16 cellular contexts compared by ENCODE assay signal in the genomic region with DNA sequence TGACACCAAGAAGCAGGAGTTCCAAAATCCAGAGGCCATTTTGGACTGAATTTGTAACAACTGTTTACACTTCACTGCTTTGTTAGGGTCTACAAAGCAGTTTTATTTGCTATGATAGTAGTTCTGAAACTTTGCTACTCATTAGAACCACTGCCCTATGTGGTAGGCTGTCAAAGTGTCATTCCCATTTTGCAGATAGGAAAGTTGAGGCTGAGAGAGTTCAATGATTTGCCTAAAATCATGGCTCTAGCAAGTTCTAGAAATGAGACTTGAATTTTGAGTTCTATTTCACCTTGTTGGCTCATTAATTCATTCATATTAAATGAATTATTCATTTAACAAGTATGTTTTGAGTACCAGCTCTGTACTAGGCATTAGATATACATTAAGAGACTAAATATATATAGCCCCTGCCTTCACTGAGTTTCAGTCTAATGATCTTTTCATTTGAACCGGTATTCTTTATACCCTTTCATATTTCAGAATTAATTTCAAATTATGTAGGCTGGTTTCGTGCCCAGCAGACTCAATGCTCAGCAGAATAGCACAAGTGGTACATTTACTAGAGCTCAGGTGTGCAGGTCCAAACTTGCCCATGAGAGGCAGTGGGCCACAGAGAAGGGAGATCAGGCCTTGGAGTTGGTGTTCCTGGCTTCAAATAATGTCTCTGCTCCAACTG.
A peak's percentile ranks its signal among the peaks of the same experiment; 100 is the strongest.
DNase-seq lines count a peak whose midpoint lies in the region; ATAC-seq, FAIRE-seq and TF ChIP-seq lines count a peak whose summit lies in the region.
"Had no signal": no experiment of that assay in that cellular context is flagged by ENCODE, and none has a peak within 500 bp of the region (broad histone marks: within the 10 kb centered on the region; RNA-seq: fewer than 3 reads in every experiment).

No MANE protein-coding gene starts in this region.

- H3K9me3 ChIP-seq in A549 (no peaks in the 10 kb centered on the region), parathyroid adenoma (ENCODE audit: control insufficient read depth, low read length) (no peaks in the 10 kb centered on the region)

- peaks cover 2% of the 10 kb centered on the region for H3K79me2 ChIP-seq in parathyroid adenoma

- no peaks in the 10 kb centered on the region for H3K27me3 ChIP-seq in parathyroid adenoma (ENCODE audit: control insufficient read depth, insufficient read depth, low read length)

- H3K9ac ChIP-seq in parathyroid adenoma: no peak overlapping the region

- DNase-seq in A549 (ENCODE audit: low read depth in 1 of 2, low spot score in 1 of 2): no peak
- DNase-seq in NCI-H1105 treated with DMSO at 0.1 percent for 48 hours (lab: John Stamatoyannopoulos, UW): peak; percentile 65
- DNase-seq in coronary artery (ENCODE audit: low spot score): no peak
- no peak for DNase-seq in GM12891 (ENCODE audit: insufficient read length, low spot score)
- no peak for DNase-seq in type B pancreatic cell (ENCODE audit: extremely low spot score, unreplicated experiment)
- DNase-seq: activated CD8-positive, alpha-beta memory T cell treated with anti-CD3 and anti-CD28 coated beads, Interleukin-2, amount 10 ng/mL, durations not matched to agents 7 days and 5 days; activated naive CD4-positive, alpha-beta T cell treated with anti-CD3 and anti-CD28 coated beads, Interleukin-2, amount 50 U/mL, for 16 hours; OCI-M1; stimulated activated naive CD4-positive, alpha-beta T cell treated with Interleukin-2 at 50 U/mL for 16 hours had no signal

- CTCF ChIA-PET in A549 (lab: Yijun Ruan, JAX): interaction anchor here (1.2 to 2.1 kb wide), 3 partner anchors 18 to 122 kb away, joined by 3 to 5 read pairs (median 5); no protein-coding TSS in a partner anchor

- H3K4me1 ChIP-seq in A549 (peaks cover 91% of the 10 kb centered on the region), parathyroid adenoma (peaks cover 11% of the 10 kb centered on the region)

- TF ChIP-seq POLR2A in A549 (IDR thresholded peaks at IDR 0.05; ENCODE audit: low read length): no peak
- TF ChIP-seq POLR2A in GM12891 (IDR thresholded peaks at IDR 0.05; ENCODE audit: low read depth, low read length): no peak

- 97% methylated on average over 2 of the region's 2 CpGs for WGBS in A549 (ENCODE audit: missing lambda C conversion rate)

- H3K4me3 Mint-ChIP-seq in type B pancreatic cell: no peak overlapping the region
- H3K4me3 Mint-ChIP-seq: activated CD8-positive, alpha-beta memory T cell treated with anti-CD3 and anti-CD28 coated beads, Interleukin-2, amount 10 ng/mL, durations not matched to agents 7 days and 5 days; central memory CD8-positive, alpha-beta T cell; WTC11 had no signal

- no peak for FAIRE-seq in A549 (lab: Jason Lieb, UNC)
- no peak for FAIRE-seq in GM12891 (lab: Jason Lieb, UNC)
- FAIRE-seq: H54 had no signal

- H3K27ac ChIP-seq in A549: peak overlapping the region; percentile 83 to 84
- H3K27ac ChIP-seq in coronary artery: peak overlapping the region; percentile 53 to 92
- peak overlapping the region; percentile 54 for H3K27ac ChIP-seq in parathyroid adenoma

- no peak for TF ChIP-seq EP300 in A549 (IDR thresholded peaks at IDR 0.05)

- no peaks in the 10 kb centered on the region for H3K9me3 Mint-ChIP-seq in type B pancreatic cell
- H3K9me3 Mint-ChIP-seq: central memory CD8-positive, alpha-beta T cell; WTC11 had no signal

- no peaks in the 10 kb centered on the region for H3K36me3 ChIP-seq in parathyroid adenoma (ENCODE audit: control insufficient read depth, insufficient read depth, low read length)

- no peak for TF ChIP-seq RAD21 in A549 (conservative IDR thresholded peaks at IDR 0.05 in 1 of 2, IDR thresholded peaks at IDR 0.05 in 1 of 2)

- H3K27ac Mint-ChIP-seq in type B pancreatic cell: no peak overlapping the region
- H3K27ac Mint-ChIP-seq: activated CD8-positive, alpha-beta memory T cell treated with anti-CD3 and anti-CD28 coated beads, Interleukin-2, amount 10 ng/mL, durations not matched to agents 7 days and 5 days; WTC11 had no signal

- no peak for ATAC-seq in A549
- ATAC-seq in HG03469 (IDR thresholded peaks at IDR 0.05; ENCODE audit: unreplicated experiment): no peak
- ATAC-seq in GM19324 (IDR thresholded peaks at IDR 0.05; ENCODE audit: low FRiP score, unreplicated experiment): no peak
- ATAC-seq: activated CD8-positive, alpha-beta memory T cell treated with anti-CD3 and anti-CD28 coated beads, Interleukin-2, amount 10 ng/mL, durations not matched to agents 7 days and 5 days; WTC11 had no signal

- no peaks in the 10 kb centered on the region for H3K27me3 Mint-ChIP-seq in type B pancreatic cell
- H3K27me3 Mint-ChIP-seq: central memory CD8-positive, alpha-beta T cell had no signal

- H3K4me2 ChIP-seq in A549 (peak overlapping the region; percentile 75), parathyroid adenoma (ENCODE audit: low read length) (no peak overlapping the region)

- no peak overlapping the region for H2AFZ ChIP-seq in parathyroid adenoma

- H3K4me1 Mint-ChIP-seq in type B pancreatic cell (ENCODE audit: unreplicated experiment): peaks cover 24% of the 10 kb centered on the region
- H3K4me1 Mint-ChIP-seq: activated CD8-positive, alpha-beta memory T cell treated with anti-CD3 and anti-CD28 coated beads, Interleukin-2, amount 10 ng/mL, durations not matched to agents 7 days and 5 days; central memory CD8-positive, alpha-beta T cell had no signal

- POLR2A ChIA-PET in A549 (lab: Yijun Ruan, JAX): interaction anchor here (1.0 to 1.2 kb wide), 2 partner anchors 13 to 119 kb away, joined by 3 to 5 read pairs; no protein-coding TSS in a partner anchor

- no peaks in the 10 kb centered on the region for H3K36me3 Mint-ChIP-seq in type B pancreatic cell
- H3K36me3 Mint-ChIP-seq: activated CD8-positive, alpha-beta memory T cell treated with anti-CD3 and anti-CD28 coated beads, Interleukin-2, amount 10 ng/mL, durations not matched to agents 7 days and 5 days; WTC11 had no signal

- 0 out of 3 replicates have a peak overlapping the region, but pooled peaks have one; percentile 8 for H3K4me3 ChIP-seq in A549
- peak overlapping the region; percentile 47 for H3K4me3 ChIP-seq in coronary artery
- H3K4me3 ChIP-seq in parathyroid adenoma (ENCODE audit: low read depth, low read length): no peak overlapping the region
- H3K4me3 ChIP-seq: skin epidermis had no signal

- TF ChIP-seq CTCF in A549 (IDR thresholded peaks at IDR 0.05): no peak
- TF ChIP-seq CTCF in coronary artery (IDR thresholded peaks at IDR 0.05): no peak
- no peak for TF ChIP-seq CTCF in parathyroid adenoma (IDR thresholded peaks at IDR 0.05)
- TF ChIP-seq CTCF in type B pancreatic cell (conservative IDR thresholded peaks at IDR 0.05): no peak

TF ChIP-seq in A549, 52 proteins besides CTCF, POLR2A, EP300 and RAD21 (continues in another document):
- TF ChIP-seq KDM1A (IDR thresholded peaks at IDR 0.05; ENCODE audit: low read depth) (peak; percentile 94), BHLHE40 (IDR thresholded peaks at IDR 0.05; ENCODE audit: low read depth, low read length) (no peak), GATA3 (IDR thresholded peaks at IDR 0.05; ENCODE audit: borderline replicate concordance) (no peak), EHMT2 (IDR thresholded peaks at IDR 0.05; ENCODE audit: low read depth) (no peak), ZC3H11A (IDR thresholded peaks at IDR 0.05) (no peak), CHD4 (IDR thresholded peaks at IDR 0.05; ENCODE audit: borderline replicate concordance) (0 out of 2 replicates have a peak, but pooled peaks have one; percentile 44), RNF2 (IDR thresholded peaks at IDR 0.05; ENCODE audit: borderline replicate concordance, low read depth) (no peak), CHD2 (IDR thresholded peaks at IDR 0.05; ENCODE audit: low read length, partially characterized antibody) (no peak), NFE2L2 (conservative IDR thresholded peaks at IDR 0.05; ENCODE audit: low read length) (no peak), ZNF302 (CRISPR knock-in tag; IDR thresholded peaks at IDR 0.05) (peak; percentile 35; the same call in 1 of the 2 replicates), ZSCAN20 (CRISPR knock-in tag; IDR thresholded peaks at IDR 0.05) (no peak), HOXB5 (CRISPR knock-in tag; IDR thresholded peaks at IDR 0.05) (peak; percentile 31; the same call in 1 of the 2 replicates), RARB (CRISPR knock-in tag; IDR thresholded peaks at IDR 0.05) (no peak), FOSB (CRISPR knock-in tag; IDR thresholded peaks at IDR 0.05) (0 out of 2 replicates have a peak, but pooled peaks have one; percentile 23)

TF ChIP-seq in GM12891, 5 proteins besides CTCF, POLR2A, EP300 and RAD21:
- TF ChIP-seq POLR2AphosphoS5 (IDR thresholded peaks at IDR 0.05; ENCODE audit: low read depth, low read length) (no peak), POU2F2 (IDR thresholded peaks at IDR 0.05; ENCODE audit: low read depth, low read length) (no peak), PAX5 (IDR thresholded peaks at IDR 0.05; ENCODE audit: insufficient read depth, low read length, severe bottlenecking) (no peak), SPI1 (IDR thresholded peaks at IDR 0.05; ENCODE audit: low read depth, low read length) (no peak), TAF1 (IDR thresholded peaks at IDR 0.05; ENCODE audit: low read depth, low read length) (no peak)
TF ChIP-seq in GM12891: peak in this region for 0.
